In genomic region chr11:121589946-121590537, GRCh38 we compare ENCODE assay signal across 9 cellular contexts.
A peak's percentile ranks its signal among the peaks of the same experiment; 100 is the strongest.
DNase-seq lines count a peak whose midpoint lies in the region; ATAC-seq and TF ChIP-seq lines count a peak whose summit lies in the region.
"Had no signal": no experiment of that assay in that cellular context is flagged by ENCODE, and none has a peak within 500 bp of the region (broad histone marks: within the 10 kb centered on the region; RNA-seq: fewer than 3 reads in every experiment).

No MANE protein-coding gene starts in this region.

- TF ChIP-seq CTCF in Loucy (conservative IDR thresholded peaks at IDR 0.05; ENCODE audit: low read length) = no peak
- no peak for TF ChIP-seq CTCF in A673 (conservative IDR thresholded peaks at IDR 0.05; ENCODE audit: low read depth, low read length)

- H3K4me1 ChIP-seq in Loucy (ENCODE audit: insufficient read depth, low read length, poor library complexity, severe bottlenecking) (peaks cover 54% of the 10 kb centered on the region), A673 (ENCODE audit: insufficient read depth, low read length, poor library complexity, severe bottlenecking) (no peaks in the 10 kb centered on the region)

- no peak overlapping the region for H3K27ac ChIP-seq in A673 (ENCODE audit: low read depth, low read length, poor library complexity, severe bottlenecking)

- H2AFZ ChIP-seq in Loucy (ENCODE audit: low read length) = no peak overlapping the region

- peaks cover 69% of the 10 kb centered on the region for H3K79me2 ChIP-seq in Loucy (ENCODE audit: insufficient read depth, low read length)

- CTCF ChIA-PET in A673 (lab: Charles Lee) = interaction anchor here (1.2 kb wide), 1 partner anchor 144 kb away, joined by 16 read pairs; no protein-coding TSS in a partner anchor

- no TSS peak for BruUV-seq in A673 (replicated peaks; lab: Mats Ljungman, UMichigan)

- peak overlapping the region; percentile 66 for H3K9ac ChIP-seq in Loucy (ENCODE audit: low read depth, low read length, poor library complexity, severe bottlenecking)

- H3F3A ChIP-seq in Loucy (ENCODE audit: low read depth) = no peaks in the 10 kb centered on the region

- ATAC-seq in GM18520 (IDR thresholded peaks at IDR 0.05; ENCODE audit: unreplicated experiment) (peak; percentile 60), GM21723 (IDR thresholded peaks at IDR 0.05; ENCODE audit: unreplicated experiment) (peak; percentile 78), left colon (no peak)

- H3K4me3 ChIP-seq in Loucy (ENCODE audit: low read length, poor library complexity, severe bottlenecking) (peak overlapping the region; percentile 56), A673 (ENCODE audit: low read depth, low read length, poor library complexity, severe bottlenecking) (no peak overlapping the region)

- H3K36me3 ChIP-seq in Loucy (ENCODE audit: insufficient read depth, low read length) (peaks cover 92% of the 10 kb centered on the region), A673 (ENCODE audit: insufficient read depth, low read length, poor library complexity, severe bottlenecking) (no peaks in the 10 kb centered on the region)

- POLR2A ChIA-PET in A673 (lab: Charles Lee; ENCODE audit: low non-redundant PET) = no interaction called here

- peaks cover 15% of the 10 kb centered on the region for H4K20me1 ChIP-seq in Loucy (ENCODE audit: insufficient read depth, low read length, poor library complexity, severe bottlenecking)

- no peaks in the 10 kb centered on the region for H3K9me2 ChIP-seq in Loucy (replicated peaks; ENCODE audit: low read depth, low read length)

- DNase-seq in medulla oblongata (ENCODE audit: extremely low spot score) = peak; percentile 86
- DNase-seq in left colon = no peak
- no peak for DNase-seq in A673 (ENCODE audit: low spot score)
- no peak for DNase-seq in H4 (ENCODE audit: low spot score)
- no peak for DNase-seq in glomerular visceral epithelial cell (ENCODE audit: extremely low spot score)
- DNase-seq: IMR-90 had no signal

- H3K27me3 ChIP-seq in Loucy (ENCODE audit: insufficient read depth, low read length, poor library complexity, severe bottlenecking) (no peaks in the 10 kb centered on the region), A673 (replicated peaks; ENCODE audit: insufficient read depth, low read depth, low read length, poor library complexity) (no peaks in the 10 kb centered on the region)

- intact Hi-C loops in left colon (cut with DNase I, micrococcal nuclease) = loop anchor here (2.0 to 10.0 kb wide), 3 partner anchors 265 to 343 kb away; no protein-coding TSS in a partner anchor
- intact Hi-C loops in A673 (cut with micrococcal nuclease; ENCODE audit: unreplicated experiment) = loop anchor here (2.0 to 5.0 kb wide), 3 partner anchors 138 to 917 kb away; partner anchors contain the start of genes SORL1 and SORL1-AS1

- H3K9me3 ChIP-seq in Loucy (ENCODE audit: insufficient read depth, low read depth, low read length) = no peaks in the 10 kb centered on the region
- H3K9me3 ChIP-seq in A673 (ENCODE audit: low read depth, low read length, poor library complexity, severe bottlenecking) = no peaks in the 10 kb centered on the region

- H3K4me2 ChIP-seq in Loucy (ENCODE audit: low read depth, low read length, poor library complexity, severe bottlenecking) = peak overlapping the region; percentile 57
